In genomic region chr3:46846624-46847542, GRCh38 we compare ENCODE assay signal across 10 cellular contexts. TPM values are rescaled to one million over a fixed set of nuclear protein-coding genes. Genes with fewer than 3 reads are reported as not detected.
DNase-seq lines count a peak whose midpoint lies in the region; ATAC-seq and TF ChIP-seq lines count a peak whose summit lies in the region.
"Had no signal": no experiment of that assay in that cellular context is flagged by ENCODE, and none has a peak within 500 bp of the region (broad histone marks: within the 10 kb centered on the region; RNA-seq: fewer than 3 reads in every experiment).

No MANE protein-coding gene starts in this region.

- no peak overlapping the region for H3K27ac Mint-ChIP-seq in glutamatergic neuron (ENCODE audit: unreplicated experiment)
- H3K27ac Mint-ChIP-seq: T-helper 1 cell treated with Interleukin-12 subunit alpha and Interleukin-12 subunit beta and Interleukin-4 antibody, amounts not matched to agents 30 μg/mL and 1 μg/mL, for 36 hours had no signal

- H3K4me3 Mint-ChIP-seq in glutamatergic neuron (ENCODE audit: unreplicated experiment), result no peak overlapping the region

- H3K36me3 ChIP-seq in GM23248 (ENCODE audit: low read depth) (no peaks in the 10 kb centered on the region), WERI-Rb-1 (no peaks in the 10 kb centered on the region), smooth muscle cell (ENCODE audit: low read depth) (no peaks in the 10 kb centered on the region)

- peaks cover 2% of the 10 kb centered on the region for H3K27me3 Mint-ChIP-seq in glutamatergic neuron (ENCODE audit: unreplicated experiment)

- H3K4me1 ChIP-seq in GM23248 (ENCODE audit: insufficient read depth) (no peaks in the 10 kb centered on the region; the same call in 1 of the 2 replicates), smooth muscle cell (ENCODE audit: low read depth) (peaks cover 14% of the 10 kb centered on the region)

- H3K27ac ChIP-seq in GM23248 (no peak overlapping the region), WERI-Rb-1 (peak overlapping the region; percentile 59), smooth muscle cell (ENCODE audit: low read depth) (peak overlapping the region; percentile 87)

- H3K4me3 ChIP-seq in GM23248 (peak overlapping the region; percentile 67), WERI-Rb-1 (ENCODE audit: low read depth, low read length) (no peak overlapping the region), smooth muscle cell (peak overlapping the region; percentile 44)
- H3K4me3 ChIP-seq: lung had no signal

- H3K4me2 ChIP-seq in GM23248 (ENCODE audit: unreplicated experiment) (peak overlapping the region; percentile 56), smooth muscle cell (peak overlapping the region; percentile 83)

- H3K27me3 ChIP-seq in GM23248 (replicated peaks; ENCODE audit: insufficient read depth), result no peaks in the 10 kb centered on the region
- no peaks in the 10 kb centered on the region for H3K27me3 ChIP-seq in WERI-Rb-1 (ENCODE audit: insufficient read depth, low read depth, severe bottlenecking)
- no peaks in the 10 kb centered on the region for H3K27me3 ChIP-seq in smooth muscle cell (ENCODE audit: low read depth)

- peak overlapping the region; percentile 80 for H3K9ac ChIP-seq in GM23248
- peak overlapping the region; percentile 0 for H3K9ac ChIP-seq in smooth muscle cell (ENCODE audit: low read depth)

- H3K79me2 ChIP-seq in GM23248 (ENCODE audit: insufficient read depth) (no peaks in the 10 kb centered on the region), smooth muscle cell (ENCODE audit: low read depth) (no peaks in the 10 kb centered on the region)

- in situ Hi-C loops in GM23248 (cut with MboI), result no loop called here

- no peaks in the 10 kb centered on the region for H3K4me1 Mint-ChIP-seq in glutamatergic neuron (ENCODE audit: low read depth, unreplicated experiment)

- H3K36me3 Mint-ChIP-seq in glutamatergic neuron (ENCODE audit: unreplicated experiment), result peaks cover 4% of the 10 kb centered on the region

- H4K20me1 ChIP-seq in GM23248 (ENCODE audit: insufficient read depth), result no peaks in the 10 kb centered on the region
- no peaks in the 10 kb centered on the region for H4K20me1 ChIP-seq in smooth muscle cell (ENCODE audit: low read depth)

- H3K9me2 ChIP-seq in GM23248 (ENCODE audit: insufficient read depth), result no peaks in the 10 kb centered on the region

- 86 to 91% methylated on average over 8 to 9 of the region's 9 CpGs for WGBS in GM23248 (ENCODE audit: low coverage in 1 of 2, low lambda C conversion rate in 2 of 2, missing lambda C conversion rate in 2 of 2), 2 experiments
- 97% methylated on average over 9 of the region's 9 CpGs for WGBS in smooth muscle cell (ENCODE audit: low lambda C conversion rate)

- intact Hi-C loops in left ventricle myocardium superior (cut with micrococcal nuclease), result no loop called here

- peak; percentile 0 for ATAC-seq in left ventricle myocardium superior

- peaks cover 1% of the 10 kb centered on the region for H3K9me3 Mint-ChIP-seq in glutamatergic neuron (ENCODE audit: unreplicated experiment)

- H3K9me3 ChIP-seq in GM23248 (ENCODE audit: low read depth), result peaks cover 4% of the 10 kb centered on the region
- H3K9me3 ChIP-seq in WERI-Rb-1 (ENCODE audit: severe bottlenecking), result no peaks in the 10 kb centered on the region
- no peaks in the 10 kb centered on the region for H3K9me3 ChIP-seq in smooth muscle cell (replicated peaks; ENCODE audit: low read depth)

- DNase-seq in GM23248 (no peak), WERI-Rb-1 (no peak), left ventricle myocardium superior (peak; percentile 40), smooth muscle cell (lab: John Stamatoyannopoulos, UW; ENCODE audit: unreplicated experiment) (no peak), NCI-H510A treated with DMSO at 0.1 percent for 48 hours (lab: John Stamatoyannopoulos, UW) (no peak), glutamatergic neuron (no peak), cerebellum (ENCODE audit: low spot score) (no peak)
- DNase-seq in stimulated activated CD4-positive, alpha-beta T cell treated with anti-CD3 and anti-CD28 coated beads, Interleukin-4, amount 100 ng/mL, for 24 hours, result no peak

- TF ChIP-seq CTCF in WERI-Rb-1 (IDR thresholded peaks at IDR 0.05; ENCODE audit: low read depth, low read length) (no peak), smooth muscle cell (IDR thresholded peaks at IDR 0.05; ENCODE audit: borderline replicate concordance, insufficient read depth, poor library complexity, severe bottlenecking) (no peak), glutamatergic neuron (IDR thresholded peaks at IDR 0.05; ENCODE audit: partially characterized antibody, unreplicated experiment) (no peak)

- peak overlapping the region; percentile 81 for H2AFZ ChIP-seq in GM23248
- H2AFZ ChIP-seq in smooth muscle cell (ENCODE audit: low read depth), result no peak overlapping the region

- H3F3A ChIP-seq in GM23248 (ENCODE audit: insufficient read depth) (no peaks in the 10 kb centered on the region; the same call in 1 of the 2 replicates), smooth muscle cell (ENCODE audit: low read depth) (peaks cover 14% of the 10 kb centered on the region)

RNA-seq across cellular contexts. Expression of gene MYL3, which starts 16.4 kb away (rescaled TPM):
- total RNA-seq in GM23248 (2014; rRNA removed; shearing (Covaris generic)), result not detected in 2 replicates
- polyA plus RNA-seq in GM23248 (2016; fragmentation: Nextera tagmentation; extraction: Ambion mirVana) (0.68 TPM in 1 of 2 replicates, not detected in the other), smooth muscle cell (14.4 and 25.6 TPM in 2 replicates)
- total RNA-seq in left ventricle myocardium superior (9,164 TPM), smooth muscle cell (8.4 and 13.8 TPM in 2 replicates), glutamatergic neuron (ENCODE audit: unreplicated experiment) (not detected), cerebellum (1.3 TPM)

RNA-seq across cellular contexts. Expression of gene PTH1R, which starts 30.6 kb away (rescaled TPM):
- 1.3 TPM in 1 of 2 replicates, not detected in the other for total RNA-seq in GM23248 (2014; rRNA removed; shearing (Covaris generic))
- polyA plus RNA-seq in GM23248 (2016; fragmentation: Nextera tagmentation; extraction: Ambion mirVana) (0.37 and 0.60 TPM in 2 replicates), smooth muscle cell (39.2 and 50.6 TPM in 2 replicates)
- total RNA-seq in left ventricle myocardium superior (13.0 TPM), smooth muscle cell (15.4 and 17.7 TPM in 2 replicates), glutamatergic neuron (ENCODE audit: unreplicated experiment) (0.29 TPM), cerebellum (4.4 TPM)

Comparison
In these comparisons a context has a peak if more than half of its experiments do, and no peak if none do; other contexts are left out.
1. RNA of gene MYL3, which starts 16.4 kb away (total RNA-seq): 9,164 TPM in left ventricle myocardium superior (single experiment); 8.4 to 13.8 TPM in smooth muscle cell, 1.3 TPM in cerebellum (single experiment), not detected in GM23248 and not detected in glutamatergic neuron (single experiment); every median in the first group is over 100 times any median in the second.